Comparison of ENCODE assay signal across 8 cellular contexts in the genomic region with DNA sequence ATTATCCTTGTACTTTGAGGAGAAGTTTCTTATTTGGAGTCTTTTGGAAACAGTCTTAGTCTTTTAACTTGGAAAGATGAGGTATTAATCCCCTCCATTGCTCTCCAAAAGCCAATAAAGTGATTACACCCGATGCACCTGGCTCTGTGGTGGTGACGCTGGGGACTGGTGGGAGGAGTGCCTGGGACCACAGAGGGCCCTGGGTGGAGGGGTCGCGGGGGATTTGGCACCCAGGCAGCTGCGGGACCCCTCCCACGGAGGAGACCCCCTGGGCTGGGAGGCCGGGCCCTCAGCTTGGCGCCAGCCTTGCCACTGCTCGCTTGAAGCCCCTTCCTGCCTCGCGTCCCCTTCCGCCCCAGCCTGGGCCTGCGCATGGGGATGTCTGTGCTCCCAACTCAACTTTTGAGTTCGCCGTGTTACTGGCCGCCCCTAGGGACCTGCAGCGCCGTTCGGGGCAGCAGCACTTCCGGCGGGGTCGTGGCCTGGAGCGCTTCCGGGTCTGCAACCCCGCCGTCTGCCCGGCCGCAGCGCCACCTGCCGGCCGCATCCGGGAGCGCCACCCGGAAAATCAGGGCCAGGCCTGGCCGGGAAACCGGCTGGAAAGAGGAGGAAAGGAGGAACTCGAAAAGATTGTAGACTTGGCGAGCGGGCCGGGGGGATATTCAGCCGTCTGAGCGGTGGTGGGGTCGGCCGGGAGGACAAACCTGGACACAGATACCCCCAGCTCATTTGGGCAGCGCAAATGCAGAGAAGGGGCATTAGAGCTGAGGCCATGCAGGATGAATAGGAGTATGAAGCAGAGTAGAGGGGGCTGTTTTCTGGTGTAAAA. TPM values are rescaled to one million over a fixed set of nuclear protein-coding genes. Genes with fewer than 3 reads are reported as not detected.
DNase-seq lines count a peak whose midpoint lies in the region; ATAC-seq and TF ChIP-seq lines count a peak whose summit lies in the region.

No MANE protein-coding gene starts in this region.

- H3K36me3 ChIP-seq in CD8-positive, alpha-beta memory T cell (ENCODE audit: insufficient read depth, low read length) = peaks cover 13% of the 10 kb centered on the region
- peaks cover 44% of the 10 kb centered on the region for H3K36me3 ChIP-seq in HAP-1 (replicated peaks)
- peaks cover 0 to 18% (median 5%) of the 10 kb centered on the region in 4 donors for H3K36me3 ChIP-seq in right lobe of liver

- CTCF ChIA-PET in CD8-positive, alpha-beta memory T cell (lab: Charles Lee) = interaction anchor here (0.8 to 6.8 kb wide), 16 partner anchors 11 to 136 kb away, joined by 3 to 70 read pairs (median 12); a partner anchor contains a TSS

- intact Hi-C loops in dendritic cell treated with granulocyte-macrophage colony-stimulating factor and Interleukin-4, amounts not matched to agents 40 ng/mL and 50 ng/mL, for 4 days (cut with micrococcal nuclease) = loop anchor here (1.0 to 10.0 kb wide), 4 partner anchors 37 to 341 kb away; a partner anchor contains a TSS
- intact Hi-C loops in right lobe of liver (cut with DNase I) = loop anchor here (5.0 kb wide), 2 partner anchors 36 to 111 kb away; a partner anchor contains a TSS

- H3K4me3 ChIP-seq in CD8-positive, alpha-beta memory T cell (ENCODE audit: low read length) = peak overlapping the region; percentile 51
- peak overlapping the region; percentile 99 for H3K4me3 ChIP-seq in HAP-1
- peak overlapping the region; percentile 18 to 40 (median 28) for H3K4me3 ChIP-seq in right lobe of liver

- POLR2A ChIA-PET in CD8-positive, alpha-beta memory T cell (lab: Charles Lee) = interaction anchor here (0.5 to 7.8 kb wide), 9 partner anchors 9 to 204 kb away, joined by 3 to 73 read pairs (median 4); a partner anchor contains a TSS

- in situ Hi-C loops in HAP-1 (cut with MboI; ENCODE audit: low sequenced_read_pairs) = loop anchor here (5.0 kb wide), 1 partner anchor 36 kb away; a partner anchor contains a TSS

- H3K9me3 Mint-ChIP-seq in CD8-positive, alpha-beta memory T cell = peaks cover 0 to 3% (median 0%) of the 10 kb centered on the region in 5 donors
- H3K9me3 Mint-ChIP-seq in dendritic cell treated with granulocyte-macrophage colony-stimulating factor and Interleukin-4, amounts not matched to agents 40 ng/mL and 50 ng/mL, for 4 days = no peaks in the 10 kb centered on the region

- H3K9me3 ChIP-seq in CD8-positive, alpha-beta memory T cell (ENCODE audit: low read length) = no peaks in the 10 kb centered on the region
- H3K9me3 ChIP-seq in HAP-1 (no peaks in the 10 kb centered on the region), right lobe of liver (no peaks in the 10 kb centered on the region)

- DNase-seq in CD8-positive, alpha-beta memory T cell = peak; percentile 75 to 88 (median 79)
- DNase-seq in HAP-1 (ENCODE audit: low spot score in 2 of 2) (peak; percentile 92 to 96), NCI-H345 (lab: John Stamatoyannopoulos, UW) (peak; percentile 81), right lobe of liver (peak; percentile 75 to 79 (median 79))
- DNase-seq in activated CD4-positive, alpha-beta T cell treated with anti-CD3 and anti-CD28 coated beads for 48 hours = peak; percentile 83
- peak in 2 of 3 experiments; percentile 52 to 62 for DNase-seq in stimulated activated CD4-positive, alpha-beta T cell treated with anti-CD3 and anti-CD28 coated beads, TNF-alpha, amount 100 ng/mL, for 4 hours (ENCODE audit: low read depth in 3 of 3)

- H3K4me1 ChIP-seq in CD8-positive, alpha-beta memory T cell (ENCODE audit: insufficient read depth, low read length) = peaks cover 39% of the 10 kb centered on the region
- H3K4me1 ChIP-seq in HAP-1 (peaks cover 15% of the 10 kb centered on the region), right lobe of liver (peaks cover 0 to 32% (median 8%) of the 10 kb centered on the region in 4 donors)

- peak overlapping the region; percentile 70 for H3K27ac ChIP-seq in CD8-positive, alpha-beta memory T cell (ENCODE audit: low read depth, low read length)
- peak overlapping the region; percentile 25 to 43 (median 41) for H3K27ac ChIP-seq in right lobe of liver

- peaks cover 29 to 43% (median 32%) of the 10 kb centered on the region in 3 donors for H3K4me1 Mint-ChIP-seq in CD8-positive, alpha-beta memory T cell
- H3K4me1 Mint-ChIP-seq in dendritic cell treated with granulocyte-macrophage colony-stimulating factor and Interleukin-4, amounts not matched to agents 40 ng/mL and 50 ng/mL, for 4 days (ENCODE audit: low read depth) = peaks cover 61% of the 10 kb centered on the region

- TF ChIP-seq POLR2A in right lobe of liver (IDR thresholded peaks at IDR 0.05) = no peak

- ATAC-seq in right lobe of liver (peak; percentile 25 to 42 (median 35)), HG02763 (IDR thresholded peaks at IDR 0.05; ENCODE audit: unreplicated experiment) (no peak)

- H3K27me3 Mint-ChIP-seq in CD8-positive, alpha-beta memory T cell = peaks cover 0 to 7% of the 10 kb centered on the region in 2 donors
- H3K27me3 Mint-ChIP-seq in dendritic cell treated with granulocyte-macrophage colony-stimulating factor and Interleukin-4, amounts not matched to agents 40 ng/mL and 50 ng/mL, for 4 days = no peaks in the 10 kb centered on the region

- H3K36me3 Mint-ChIP-seq in CD8-positive, alpha-beta memory T cell = peaks cover 0 to 52% (median 9%) of the 10 kb centered on the region in 3 donors
- H3K36me3 Mint-ChIP-seq in dendritic cell treated with granulocyte-macrophage colony-stimulating factor and Interleukin-4, amounts not matched to agents 40 ng/mL and 50 ng/mL, for 4 days (ENCODE audit: low read depth) = peaks cover 89% of the 10 kb centered on the region

- peak overlapping the region; percentile 70 to 96 (median 86) for H3K27ac Mint-ChIP-seq in CD8-positive, alpha-beta memory T cell
- H3K27ac Mint-ChIP-seq in dendritic cell treated with granulocyte-macrophage colony-stimulating factor and Interleukin-4, amounts not matched to agents 40 ng/mL and 50 ng/mL, for 4 days = peak overlapping the region; percentile 98

- peak; percentile 92 to 98 (median 96) for TF ChIP-seq CTCF in right lobe of liver (IDR thresholded peaks at IDR 0.05)

- 5% methylated on average over 27 of the region's 45 CpGs for WGBS in right lobe of liver (ENCODE audit: insufficient coverage, low coverage, low lambda C conversion rate, missing lambda C conversion rate)

- peak overlapping the region; percentile 61 to 99 (median 77) for H3K4me3 Mint-ChIP-seq in CD8-positive, alpha-beta memory T cell
- peak overlapping the region; percentile 90 for H3K4me3 Mint-ChIP-seq in dendritic cell treated with granulocyte-macrophage colony-stimulating factor and Interleukin-4, amounts not matched to agents 40 ng/mL and 50 ng/mL, for 4 days

- no peaks in the 10 kb centered on the region for H3K27me3 ChIP-seq in CD8-positive, alpha-beta memory T cell (ENCODE audit: insufficient read depth, low read length, poor library complexity, severe bottlenecking)
- H3K27me3 ChIP-seq in HAP-1 (ENCODE audit: low read depth) (no peaks in the 10 kb centered on the region), right lobe of liver (no peaks in the 10 kb centered on the region)

RNA-seq across cellular contexts. Expression of a gene that starts 8.4 kb away (rescaled TPM):
- not detected for total RNA-seq in CD8-positive, alpha-beta memory T cell
- polyA plus RNA-seq in CD8-positive, alpha-beta memory T cell = 0.79 TPM
- under 1 TPM; 0.07 to 0.49 (median 0.36) TPM for total RNA-seq in right lobe of liver

RNA-seq across cellular contexts. Expression of a gene that starts 17.4 kb away (rescaled TPM):
- 1 to 10 TPM in 1 of 2 experiments, under 1 TPM in 1; 0.73 to 1.0 TPM for total RNA-seq in CD8-positive, alpha-beta memory T cell
- 0.91 TPM for polyA plus RNA-seq in CD8-positive, alpha-beta memory T cell
- under 1 TPM in 3 of 6 experiments, not detected in 3; 0.28 to 0.81 (median 0.42) TPM for total RNA-seq in right lobe of liver

RNA-seq across cellular contexts. Expression of a gene that starts 24.4 kb away (rescaled TPM):
- 1 to 10 TPM; 5.9 to 7.4 TPM for total RNA-seq in CD8-positive, alpha-beta memory T cell
- polyA plus RNA-seq in CD8-positive, alpha-beta memory T cell = not detected
- 1 to 10 TPM in 1 of 6 experiments, under 1 TPM in 5; 0.24 to 1.2 (median 0.59) TPM for total RNA-seq in right lobe of liver

RNA-seq across cellular contexts. Expression of a gene that starts 34.4 kb away (rescaled TPM):
- total RNA-seq in CD8-positive, alpha-beta memory T cell = under 1 TPM; 0.09 to 0.15 TPM
- 9.2 TPM for polyA plus RNA-seq in CD8-positive, alpha-beta memory T cell
- total RNA-seq in right lobe of liver = not detected

RNA-seq across cellular contexts. Expression of a gene that starts 36.9 kb away (rescaled TPM):
- total RNA-seq in CD8-positive, alpha-beta memory T cell = 100 to 1,000 TPM; 131 to 138 TPM
- polyA plus RNA-seq in CD8-positive, alpha-beta memory T cell = 36.2 TPM
- 10 to 100 TPM; 14.0 to 22.1 (median 19.1) TPM for total RNA-seq in right lobe of liver

Comparison
In these comparisons a context has a peak if more than half of its experiments do, and no peak if none do; other contexts are left out.
1. H3K4me3 ChIP-seq: peak in every context shown above with its lines; median percentile 99 in HAP-1; 51 in CD8-positive, alpha-beta memory T cell; 28 in right lobe of liver.